ENCODE assay signal across 10 cellular contexts in genomic region chr11:72828081-72828567, GRCh38. TPM values are rescaled to one million over a fixed set of nuclear protein-coding genes. Genes with fewer than 3 reads are reported as not detected.
DNase-seq lines count a peak whose midpoint lies in the region; ATAC-seq and TF ChIP-seq lines count a peak whose summit lies in the region.
"Had no signal": no experiment of that assay in that cellular context is flagged by ENCODE, and none has a peak within 500 bp of the region (broad histone marks: within the 10 kb centered on the region; RNA-seq: fewer than 3 reads in every experiment).

No MANE protein-coding gene starts in this region.

- POLR2A ChIA-PET in activated CD4-positive, alpha-beta T cell treated with anti-CD3 and anti-CD28 coated beads, Interleukin-2, amount 10 ng/mL, durations not matched to agents 7 days and 5 days (lab: Charles Lee), result interaction anchor here (1.0 to 1.2 kb wide), 2 partner anchors 9 to 103 kb away, joined by 3 read pairs; no protein-coding TSS in a partner anchor

- H3K27me3 Mint-ChIP-seq in activated CD4-positive, alpha-beta T cell treated with anti-CD3 and anti-CD28 coated beads, Interleukin-2, amount 10 ng/mL, durations not matched to agents 7 days and 5 days, result no peaks in the 10 kb centered on the region
- no peaks in the 10 kb centered on the region for H3K27me3 Mint-ChIP-seq in stimulated activated naive CD8-positive, alpha-beta T cell treated with anti-CD3 and anti-CD28 coated beads, Interleukin-15, amount 100 ng/mL, for 72 hours

- no peak for ATAC-seq in stimulated activated naive CD8-positive, alpha-beta T cell treated with anti-CD3 and anti-CD28 coated beads, Interleukin-15, amount 100 ng/mL, for 72 hours

- no peaks in the 10 kb centered on the region for H3K9me3 Mint-ChIP-seq in activated CD4-positive, alpha-beta T cell treated with anti-CD3 and anti-CD28 coated beads, Interleukin-2, amount 10 ng/mL, durations not matched to agents 7 days and 5 days
- H3K9me3 Mint-ChIP-seq in stimulated activated naive CD8-positive, alpha-beta T cell treated with anti-CD3 and anti-CD28 coated beads, Interleukin-15, amount 100 ng/mL, for 72 hours, result no peaks in the 10 kb centered on the region

- peak overlapping the region; percentile 83 for H3K27ac Mint-ChIP-seq in activated CD4-positive, alpha-beta T cell treated with anti-CD3 and anti-CD28 coated beads, Interleukin-2, amount 10 ng/mL, durations not matched to agents 7 days and 5 days
- peak overlapping the region; percentile 30 to 66 for H3K27ac Mint-ChIP-seq in stimulated activated naive CD8-positive, alpha-beta T cell treated with anti-CD3 and anti-CD28 coated beads, Interleukin-15, amount 100 ng/mL, for 72 hours

- peaks cover 45% of the 10 kb centered on the region for H3K36me3 Mint-ChIP-seq in activated CD4-positive, alpha-beta T cell treated with anti-CD3 and anti-CD28 coated beads, Interleukin-2, amount 10 ng/mL, durations not matched to agents 7 days and 5 days (ENCODE audit: low read depth)

- no peak overlapping the region for H3K4me3 ChIP-seq in fibroblast of villous mesenchyme (ENCODE audit: low read depth, low read length)

- DNase-seq in activated CD4-positive, alpha-beta T cell treated with anti-CD3 and anti-CD28 coated beads, Interleukin-2, amount 10 ng/mL, durations not matched to agents 7 days and 5 days, result no peak
- DNase-seq in activated CD4-positive, alpha-beta T cell treated with anti-CD3 and anti-CD28 coated beads, Interleukin-2, amount 50 U/mL, for 48 hours, result no peak
- peak; percentile 35 to 71 for DNase-seq in SHP77 (lab: John Stamatoyannopoulos, UW)
- DNase-seq in fibroblast of villous mesenchyme (ENCODE audit: low read depth), result peak; percentile 74
- no peak for DNase-seq in stimulated activated naive CD8-positive, alpha-beta T cell treated with anti-CD3 and anti-CD28 coated beads, Interleukin-15, amount 100 ng/mL, for 72 hours
- DNase-seq in NCI-H2081 (lab: John Stamatoyannopoulos, UW), result no peak
- no peak for DNase-seq in NCI-H524 treated with DMSO at 0.1 percent for 48 hours (lab: John Stamatoyannopoulos, UW)
- no peak for DNase-seq in NCI-H2171 (lab: John Stamatoyannopoulos, UW)
- DNase-seq: Kasumi-1, SK-N-SH had no signal

- H3K4me3 Mint-ChIP-seq in activated CD4-positive, alpha-beta T cell treated with anti-CD3 and anti-CD28 coated beads, Interleukin-2, amount 10 ng/mL, durations not matched to agents 7 days and 5 days, result no peak overlapping the region
- no peak overlapping the region for H3K4me3 Mint-ChIP-seq in stimulated activated naive CD8-positive, alpha-beta T cell treated with anti-CD3 and anti-CD28 coated beads, Interleukin-15, amount 100 ng/mL, for 72 hours

- TF ChIP-seq CTCF in fibroblast of villous mesenchyme (IDR thresholded peaks at IDR 0.05; ENCODE audit: insufficient read depth, low read depth, low read length), result no peak

- CTCF ChIA-PET in activated CD4-positive, alpha-beta T cell treated with anti-CD3 and anti-CD28 coated beads, Interleukin-2, amount 10 ng/mL, durations not matched to agents 7 days and 5 days (lab: Charles Lee), result interaction anchor here (0.6 to 3.1 kb wide), 9 partner anchors 12 to 415 kb away, joined by 3 to 12 read pairs (median 4); partner anchors contain the start of gene STARD10

- peaks cover 29% of the 10 kb centered on the region for H3K4me1 Mint-ChIP-seq in activated CD4-positive, alpha-beta T cell treated with anti-CD3 and anti-CD28 coated beads, Interleukin-2, amount 10 ng/mL, durations not matched to agents 7 days and 5 days
- peaks cover 36% of the 10 kb centered on the region for H3K4me1 Mint-ChIP-seq in stimulated activated naive CD8-positive, alpha-beta T cell treated with anti-CD3 and anti-CD28 coated beads, Interleukin-15, amount 100 ng/mL, for 72 hours

RNA-seq across cellular contexts. Expression of gene ATG16L2, which starts 13.9 kb away (rescaled TPM):
- 100 to 1,000 TPM; 108 to 113 TPM for total RNA-seq in activated CD4-positive, alpha-beta T cell treated with anti-CD3 and anti-CD28 coated beads, Interleukin-2, amount 10 ng/mL, durations not matched to agents 7 days and 5 days
- total RNA-seq in fibroblast of villous mesenchyme, result 6.8 and 11.2 TPM in 2 replicates

RNA-seq across cellular contexts. Expression of gene STARD10, which starts 34.3 kb away (rescaled TPM):
- 1 to 10 TPM; 4.5 to 6.4 TPM for total RNA-seq in activated CD4-positive, alpha-beta T cell treated with anti-CD3 and anti-CD28 coated beads, Interleukin-2, amount 10 ng/mL, durations not matched to agents 7 days and 5 days
- total RNA-seq in fibroblast of villous mesenchyme, result 22.5 and 34.5 TPM in 2 replicates

Comparison
In these comparisons a context has a peak if more than half of its experiments do, and no peak if none do; other contexts are left out.
1. DNase-seq: peak in SHP77 (2 of 2) and fibroblast of villous mesenchyme (single experiment); none in activated CD4-positive, alpha-beta T cell treated with anti-CD3 and anti-CD28 coated beads, Interleukin-2, amount 10 ng/mL, durations not matched to agents 7 days and 5 days (single experiment), activated CD4-positive, alpha-beta T cell treated with anti-CD3 and anti-CD28 coated beads, Interleukin-2, amount 50 U/mL, for 48 hours (0 of 2), stimulated activated naive CD8-positive, alpha-beta T cell treated with anti-CD3 and anti-CD28 coated beads, Interleukin-15, amount 100 ng/mL, for 72 hours (0 of 2), NCI-H2081 (0 of 2), NCI-H524 treated with DMSO at 0.1 percent for 48 hours (single experiment) and NCI-H2171 (single experiment).